In genomic region chr13:36356058-36356457, GRCh38 we compare ENCODE assay signal across 1 cellular context.
TF ChIP-seq lines count a peak whose summit lies in the region.

No MANE protein-coding gene starts in this region.

TF ChIP-seq in HepG2, 621 proteins besides CTCF, POLR2A, EP300 and RAD21 (continued from another document):
- TF ChIP-seq ZNF609 (CRISPR knock-in tag; IDR thresholded peaks at IDR 0.05; ENCODE audit: borderline replicate concordance) (0 out of 2 replicates have a peak, but pooled peaks have one; percentile 23), ZBTB26 (CRISPR knock-in tag; IDR thresholded peaks at IDR 0.05; ENCODE audit: borderline replicate concordance) (no peak), SOX6 (IDR thresholded peaks at IDR 0.05) (no peak), SOX6 (CRISPR knock-in tag; IDR thresholded peaks at IDR 0.05) (peak; percentile 16; the same call in 1 of the 2 replicates), ARID5B (CRISPR knock-in tag; IDR thresholded peaks at IDR 0.05) (0 out of 2 replicates have a peak, but pooled peaks have one; percentile 12), TCF7 (IDR thresholded peaks at IDR 0.05; ENCODE audit: low read depth) (0 out of 2 replicates have a peak, but pooled peaks have one; percentile 8)
